ENCODE assay signal across 8 cellular contexts in genomic region chrX:114611018-114611619, GRCh38. TPM values are rescaled to one million over a fixed set of nuclear protein-coding genes. Genes with fewer than 3 reads are reported as not detected.
A peak's percentile ranks its signal among the peaks of the same experiment; 100 is the strongest.
DNase-seq lines count a peak whose midpoint lies in the region; ATAC-seq, FAIRE-seq and TF ChIP-seq lines count a peak whose summit lies in the region.

No MANE protein-coding gene starts in this region.

- ATAC-seq in GM23338: no peak; the same call in 1 of the 3 replicates
- ATAC-seq in upper lobe of left lung (ENCODE audit: low FRiP score in 2 of 2): no peak
- no peak for ATAC-seq in GM21381 (IDR thresholded peaks at IDR 0.05; ENCODE audit: unreplicated experiment)

- TF ChIP-seq CTCF in GM23338 (conservative IDR thresholded peaks at IDR 0.05; ENCODE audit: low read depth in 2 of 2): peak; percentile 61 to 75
- peak; percentile 64 for TF ChIP-seq CTCF in astrocyte (IDR thresholded peaks at IDR 0.05; ENCODE audit: insufficient read depth, low read depth, low read length)
- TF ChIP-seq CTCF in kidney (IDR thresholded peaks at IDR 0.05; ENCODE audit: borderline replicate concordance, extremely low read depth, insufficient read depth): peak; percentile 39
- TF ChIP-seq CTCF in upper lobe of left lung (IDR thresholded peaks at IDR 0.05): peak; percentile 39 to 83 (median 58)

- no peaks in the 10 kb centered on the region for H3K9me2 ChIP-seq in GM23338 (ENCODE audit: insufficient read depth)

- H3K4me2 ChIP-seq in GM23338: no peak overlapping the region
- H3K4me2 ChIP-seq in astrocyte (ENCODE audit: low read length): no peak overlapping the region

- TF ChIP-seq POLR2A in upper lobe of left lung (IDR thresholded peaks at IDR 0.05): no peak

- H3K4me1 Mint-ChIP-seq in GM23338 (peaks cover 7% of the 10 kb centered on the region), astrocyte (ENCODE audit: low read depth, unreplicated experiment) (no peaks in the 10 kb centered on the region)

- H3K4me3 ChIP-seq in GM23338 (no peak overlapping the region), astrocyte (ENCODE audit: insufficient read depth, low read depth, low read length) (no peak overlapping the region), kidney (ENCODE audit: low read length in 2 of 2) (no peak overlapping the region), upper lobe of left lung (no peak overlapping the region)

- peaks cover 16% of the 10 kb centered on the region; the same call in 2 of the 3 replicates for H3K9me3 Mint-ChIP-seq in GM23338
- no peaks in the 10 kb centered on the region for H3K9me3 Mint-ChIP-seq in astrocyte (ENCODE audit: unreplicated experiment)

- no peak overlapping the region for H3K9ac ChIP-seq in astrocyte (ENCODE audit: low read length)
- no peak overlapping the region for H3K9ac ChIP-seq in kidney (ENCODE audit: low read length in 2 of 2)

- intact Hi-C loops in kidney (cut with DNase I): no loop called here

- peaks cover 21% of the 10 kb centered on the region for H3K79me2 ChIP-seq in GM23338 (replicated peaks; ENCODE audit: insufficient read depth)
- no peaks in the 10 kb centered on the region for H3K79me2 ChIP-seq in astrocyte (ENCODE audit: insufficient read depth, low read length)

- no peaks in the 10 kb centered on the region for H3F3A ChIP-seq in GM23338 (replicated peaks; ENCODE audit: low read depth)

- peak; percentile 4 for DNase-seq in stimulated activated CD4-positive, alpha-beta T cell treated with anti-CD3 and anti-CD28 coated beads, Interleukin-4, amount 100 ng/mL, for 24 hours
- DNase-seq in stimulated activated CD4-positive, alpha-beta T cell treated with anti-CD3 and anti-CD28 coated beads, Interleukin-1b, Interleukin-23, amount 100 ng/mL, for 48 hours: no peak
- peak; percentile 68 for DNase-seq in GM23338 (ENCODE audit: low spot score)
- peak; percentile 22 for DNase-seq in NCI-H1694 treated with DMSO at 0.1 percent for 48 hours (lab: John Stamatoyannopoulos, UW)
- DNase-seq in astrocyte (ENCODE audit: low read depth): peak; percentile 2
- DNase-seq in kidney: no peak
- DNase-seq in upper lobe of left lung: no peak

- H3K36me3 ChIP-seq in GM23338 (ENCODE audit: insufficient read depth) (no peaks in the 10 kb centered on the region), astrocyte (ENCODE audit: insufficient read depth, low read length) (no peaks in the 10 kb centered on the region), kidney (ENCODE audit: control insufficient read depth in 1 of 2, insufficient read depth in 2 of 2, low read length in 2 of 2) (no peaks in the 10 kb centered on the region), upper lobe of left lung (no peaks in the 10 kb centered on the region)

- 42 to 51% methylated on average over 11 of the region's 11 CpGs for WGBS in upper lobe of left lung, 2 donors

- no peak overlapping the region for H3K4me3 Mint-ChIP-seq in GM23338
- H3K4me3 Mint-ChIP-seq in astrocyte (ENCODE audit: unreplicated experiment): no peak overlapping the region

- peak; percentile 98 for FAIRE-seq in astrocyte (lab: Jason Lieb, UNC)
- FAIRE-seq in kidney (lab: Jason Lieb, UNC): peak; percentile 93

- H3K27ac Mint-ChIP-seq in GM23338 (no peak overlapping the region), astrocyte (ENCODE audit: unreplicated experiment) (no peak overlapping the region)

- H3K27me3 Mint-ChIP-seq in GM23338 (ENCODE audit: insufficient read depth, low read depth, poor library complexity): peaks cover 4% of the 10 kb centered on the region
- peaks cover 4% of the 10 kb centered on the region for H3K27me3 Mint-ChIP-seq in astrocyte (ENCODE audit: low read depth, unreplicated experiment)

- H3K36me3 Mint-ChIP-seq in GM23338 (ENCODE audit: low read depth) (peaks cover 19% of the 10 kb centered on the region), astrocyte (ENCODE audit: low read depth, unreplicated experiment) (no peaks in the 10 kb centered on the region)

- no peaks in the 10 kb centered on the region for H3K9me3 ChIP-seq in astrocyte (ENCODE audit: insufficient read depth, low read depth, low read length)
- H3K9me3 ChIP-seq in kidney (ENCODE audit: control insufficient read depth in 1 of 2, low read length in 2 of 2): no peaks in the 10 kb centered on the region
- no peaks in the 10 kb centered on the region for H3K9me3 ChIP-seq in upper lobe of left lung

- peaks cover 29% of the 10 kb centered on the region for H3K4me1 ChIP-seq in GM23338 (ENCODE audit: insufficient read depth)
- no peaks in the 10 kb centered on the region for H3K4me1 ChIP-seq in astrocyte (ENCODE audit: insufficient read depth, low read length)
- H3K4me1 ChIP-seq in kidney (ENCODE audit: control insufficient read depth in 1 of 2, insufficient read depth in 1 of 2, low read depth in 1 of 2, low read length in 2 of 2): no peaks in the 10 kb centered on the region
- no peaks in the 10 kb centered on the region for H3K4me1 ChIP-seq in upper lobe of left lung

- TF ChIP-seq EP300 in upper lobe of left lung (IDR thresholded peaks at IDR 0.05): no peak

- H4K20me1 ChIP-seq in GM23338 (replicated peaks; ENCODE audit: insufficient read depth) (no peaks in the 10 kb centered on the region), astrocyte (ENCODE audit: insufficient read depth, low read length) (no peaks in the 10 kb centered on the region)

- no peak overlapping the region for H2AFZ ChIP-seq in GM23338
- H2AFZ ChIP-seq in astrocyte (ENCODE audit: low read depth, low read length): no peak overlapping the region

- no peaks in the 10 kb centered on the region for H3K27me3 ChIP-seq in GM23338 (ENCODE audit: insufficient read depth)
- no peaks in the 10 kb centered on the region for H3K27me3 ChIP-seq in astrocyte (ENCODE audit: insufficient read depth, low read length)
- no peaks in the 10 kb centered on the region for H3K27me3 ChIP-seq in upper lobe of left lung

- no peak overlapping the region for H3K27ac ChIP-seq in GM23338 (ENCODE audit: low read depth)
- no peak overlapping the region for H3K27ac ChIP-seq in astrocyte (ENCODE audit: low read depth, low read length)
- H3K27ac ChIP-seq in kidney (ENCODE audit: low read depth in 2 of 2, low read length in 2 of 2): no peak overlapping the region
- no peak overlapping the region for H3K27ac ChIP-seq in upper lobe of left lung

TF ChIP-seq in GM23338, 12 proteins besides CTCF, POLR2A, EP300 and RAD21:
- TF ChIP-seq ZNF331 (CRISPR knock-in tag; IDR thresholded peaks at IDR 0.05; ENCODE audit: low read depth) (no peak), CREB1 (CRISPR knock-in tag; IDR thresholded peaks at IDR 0.05; ENCODE audit: low read depth) (no peak), JUNB (IDR thresholded peaks at IDR 0.05; ENCODE audit: unreplicated experiment) (no peak), ZNF114 (CRISPR knock-in tag; IDR thresholded peaks at IDR 0.05) (no peak), NANOG (IDR thresholded peaks at IDR 0.05; ENCODE audit: borderline replicate concordance) (no peak)

RNA-seq across cellular contexts. Expression of gene HTR2C, which starts 27.2 kb away (rescaled TPM):
- 2.4 and 2.7 TPM in 2 replicates for total RNA-seq in GM23338 (2014; rRNA removed; shearing (Covaris generic))
- polyA plus RNA-seq in GM23338 (2016; fragmentation: Nextera tagmentation; extraction: Ambion mirVana) (1.4 and 2.0 TPM in 2 replicates), kidney (ENCODE audit: insufficient read depth, low read depth, low replicate concordance) (not detected)
- total RNA-seq in astrocyte (not detected in 2 replicates), kidney (not detected), upper lobe of left lung (not detected)

Comparison
In these comparisons a context has a peak if more than half of its experiments do, and no peak if none do; other contexts are left out.
1. DNase-seq: peak in stimulated activated CD4-positive, alpha-beta T cell treated with anti-CD3 and anti-CD28 coated beads, Interleukin-4, amount 100 ng/mL, for 24 hours (single experiment), GM23338 (single experiment), NCI-H1694 treated with DMSO at 0.1 percent for 48 hours (single experiment) and astrocyte (single experiment); none in stimulated activated CD4-positive, alpha-beta T cell treated with anti-CD3 and anti-CD28 coated beads, Interleukin-1b, Interleukin-23, amount 100 ng/mL, for 48 hours (single experiment), kidney (single experiment) and upper lobe of left lung (0 of 2).
2. Peak in every context shown above with its lines, with median percentiles within 50 percentile points of each other: CTCF ChIP-seq.